ENCODE assay signal across 17 cellular contexts in the genomic region with DNA sequence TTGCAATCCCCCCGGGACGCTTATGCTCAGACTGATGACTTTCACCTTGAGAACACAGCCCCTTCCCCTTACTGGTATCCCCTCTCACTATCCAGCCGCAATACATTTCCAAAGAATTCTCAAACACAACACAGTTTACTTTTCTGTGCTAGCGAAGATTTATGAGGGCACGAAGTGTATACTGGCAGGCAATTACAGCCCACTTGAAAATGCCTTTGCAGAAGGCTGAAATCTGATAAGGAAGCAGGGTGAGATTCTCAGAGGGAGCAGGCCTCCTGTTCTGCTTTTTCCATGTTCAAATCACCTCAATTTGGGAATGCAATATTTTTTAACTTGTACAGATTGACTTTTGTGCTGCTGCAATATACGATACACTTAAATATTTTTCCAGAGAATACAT.
"Had no signal": no experiment of that assay in that cellular context is flagged by ENCODE, and none has a peak within 500 bp of the region (broad histone marks: within the 10 kb centered on the region; RNA-seq: fewer than 3 reads in every experiment).

No MANE protein-coding gene starts in this region.

- H3K9me3 Mint-ChIP-seq: activated B cell treated with CpG ODN at 0.5 μM for 24 hours; activated CD8-positive, alpha-beta T cell treated with anti-CD3 and anti-CD28 coated beads for 36 hours; activated T-cell treated with anti-CD3 and anti-CD28 coated beads, Interleukin-2, amount 50 U/mL, for 4 hours; natural killer cell had no signal

- DNase-seq: activated B cell treated with CpG ODN at 0.5 μM for 24 hours; activated CD4-positive, alpha-beta T cell treated with anti-CD3 and anti-CD28 coated beads for 48 hours; activated CD8-positive, alpha-beta T cell treated with anti-CD3 and anti-CD28 coated beads for 36 hours; activated effector memory CD4-positive, alpha-beta T cell treated with Interleukin-2 at 50 U/mL for 16 hours; activated naive CD4-positive, alpha-beta T cell treated with anti-CD3 and anti-CD28 coated beads, Interleukin-2, amount 50 U/mL, for 16 hours; activated T-cell treated with anti-CD3 and anti-CD28 coated beads, Interleukin-2, amount 50 U/mL, for 4 hours; erythroblast; gastrocnemius medialis; heart left ventricle; natural killer cell; nucleus accumbens; stimulated activated CD4-positive, alpha-beta T cell treated with anti-CD3 and anti-CD28 coated beads, Interleukin-15, amount 100 ng/mL, for 24 hours; stimulated activated CD4-positive, alpha-beta T cell treated with anti-CD3 and anti-CD28 coated beads, Interleukin-4, amount 100 ng/mL, for 24 hours; stimulated activated naive CD4-positive, alpha-beta T cell; transverse colon had no signal

- H3K4me1 Mint-ChIP-seq: natural killer cell had no signal

- H3K9me3 ChIP-seq: gastrocnemius medialis, heart left ventricle, transverse colon had no signal

- ATAC-seq: activated CD8-positive, alpha-beta T cell treated with anti-CD3 and anti-CD28 coated beads for 36 hours; activated T-cell treated with anti-CD3 and anti-CD28 coated beads, Interleukin-2, amount 50 U/mL, for 4 hours; gastrocnemius medialis; heart left ventricle; left lobe of liver; natural killer cell had no signal

- H3K27me3 ChIP-seq: gastrocnemius medialis, heart left ventricle, transverse colon had no signal

- H3K4me3 ChIP-seq: gastrocnemius medialis, heart left ventricle, skin epidermis, transverse colon had no signal

- H3K4me3 Mint-ChIP-seq: activated B cell treated with CpG ODN at 0.5 μM for 24 hours; activated CD8-positive, alpha-beta T cell treated with anti-CD3 and anti-CD28 coated beads for 36 hours; activated T-cell treated with anti-CD3 and anti-CD28 coated beads, Interleukin-2, amount 50 U/mL, for 4 hours; natural killer cell had no signal

- H3K4me1 ChIP-seq: gastrocnemius medialis, heart left ventricle had no signal

- H3K36me3 ChIP-seq: gastrocnemius medialis, heart left ventricle, transverse colon had no signal

- H3K27ac ChIP-seq: gastrocnemius medialis, heart left ventricle, skin epidermis, transverse colon had no signal

- H3K27ac Mint-ChIP-seq: activated B cell treated with CpG ODN at 0.5 μM for 24 hours; activated CD8-positive, alpha-beta T cell treated with anti-CD3 and anti-CD28 coated beads for 36 hours; natural killer cell had no signal

- H3K36me3 Mint-ChIP-seq: natural killer cell had no signal
